2 cellular contexts compared by ENCODE assay signal in the genomic region with DNA sequence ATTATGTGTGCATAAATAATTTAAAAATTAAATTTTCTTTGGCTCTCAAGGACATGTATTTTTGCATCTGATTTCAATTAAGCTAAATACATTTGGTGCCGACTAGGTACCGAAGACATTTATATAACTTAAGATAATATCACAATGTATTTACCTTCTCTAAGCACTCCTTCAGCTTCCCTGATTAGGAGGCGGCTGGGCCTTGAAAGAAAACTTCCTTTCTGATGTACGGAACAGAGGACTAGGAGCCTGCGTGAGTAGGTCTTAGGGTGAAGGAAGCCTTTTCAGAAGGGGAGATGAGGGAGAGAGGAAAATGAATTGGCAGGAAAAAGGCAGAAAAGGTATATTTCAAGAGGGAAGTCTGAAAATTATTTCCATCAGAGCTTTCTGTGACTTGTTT.
TF ChIP-seq lines count a peak whose summit lies in the region.

No MANE protein-coding gene starts in this region.

TF ChIP-seq in HCT116, 20 proteins besides CTCF, POLR2A, EP300 and RAD21 (continued from another document):
- TF ChIP-seq, protein P1, sequence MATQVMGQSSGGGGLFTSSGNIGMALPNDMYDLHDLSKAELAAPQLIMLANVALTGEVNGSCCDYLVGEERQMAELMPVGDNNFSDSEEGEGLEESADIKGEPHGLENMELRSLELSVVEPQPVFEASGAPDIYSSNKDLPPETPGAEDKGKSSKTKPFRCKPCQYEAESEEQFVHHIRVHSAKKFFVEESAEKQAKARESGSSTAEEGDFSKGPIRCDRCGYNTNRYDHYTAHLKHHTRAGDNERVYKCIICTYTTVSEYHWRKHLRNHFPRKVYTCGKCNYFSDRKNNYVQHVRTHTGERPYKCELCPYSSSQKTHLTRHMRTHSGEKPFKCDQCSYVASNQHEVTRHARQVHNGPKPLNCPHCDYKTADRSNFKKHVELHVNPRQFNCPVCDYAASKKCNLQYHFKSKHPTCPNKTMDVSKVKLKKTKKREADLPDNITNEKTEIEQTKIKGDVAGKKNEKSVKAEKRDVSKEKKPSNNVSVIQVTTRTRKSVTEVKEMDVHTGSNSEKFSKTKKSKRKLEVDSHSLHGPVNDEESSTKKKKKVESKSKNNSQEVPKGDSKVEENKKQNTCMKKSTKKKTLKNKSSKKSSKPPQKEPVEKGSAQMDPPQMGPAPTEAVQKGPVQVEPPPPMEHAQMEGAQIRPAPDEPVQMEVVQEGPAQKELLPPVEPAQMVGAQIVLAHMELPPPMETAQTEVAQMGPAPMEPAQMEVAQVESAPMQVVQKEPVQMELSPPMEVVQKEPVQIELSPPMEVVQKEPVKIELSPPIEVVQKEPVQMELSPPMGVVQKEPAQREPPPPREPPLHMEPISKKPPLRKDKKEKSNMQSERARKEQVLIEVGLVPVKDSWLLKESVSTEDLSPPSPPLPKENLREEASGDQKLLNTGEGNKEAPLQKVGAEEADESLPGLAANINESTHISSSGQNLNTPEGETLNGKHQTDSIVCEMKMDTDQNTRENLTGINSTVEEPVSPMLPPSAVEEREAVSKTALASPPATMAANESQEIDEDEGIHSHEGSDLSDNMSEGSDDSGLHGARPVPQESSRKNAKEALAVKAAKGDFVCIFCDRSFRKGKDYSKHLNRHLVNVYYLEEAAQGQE (IDR thresholded peaks at IDR 0.05; ENCODE audit: low read depth): no peak
- TF ChIP-seq FOSL1 (IDR thresholded peaks at IDR 0.05; ENCODE audit: low read depth): no peak
- TF ChIP-seq EGR1 (IDR thresholded peaks at IDR 0.05; ENCODE audit: low read depth): no peak
- TF ChIP-seq EZH2 (IDR thresholded peaks at IDR 0.05): no peak
- TF ChIP-seq, protein P2, sequence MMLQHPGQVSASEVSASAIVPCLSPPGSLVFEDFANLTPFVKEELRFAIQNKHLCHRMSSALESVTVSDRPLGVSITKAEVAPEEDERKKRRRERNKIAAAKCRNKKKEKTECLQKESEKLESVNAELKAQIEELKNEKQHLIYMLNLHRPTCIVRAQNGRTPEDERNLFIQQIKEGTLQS (IDR thresholded peaks at IDR 0.05): no peak
- no peak for TF ChIP-seq SIN3A (IDR thresholded peaks at IDR 0.05; ENCODE audit: low read depth)
- TF ChIP-seq ZNF274 (IDR thresholded peaks at IDR 0.05; ENCODE audit: low read depth, low read length): no peak
- TF ChIP-seq CEBPB (IDR thresholded peaks at IDR 0.05; ENCODE audit: low read depth): no peak
- no peak for TF ChIP-seq ZBTB33 (IDR thresholded peaks at IDR 0.05; ENCODE audit: extremely low read depth, insufficient replicate concordance, low read length)
- TF ChIP-seq SP1 (IDR thresholded peaks at IDR 0.05; ENCODE audit: low read depth): no peak
- no peak for TF ChIP-seq ZFX (IDR thresholded peaks at IDR 0.05)
- TF ChIP-seq, protein P3, sequence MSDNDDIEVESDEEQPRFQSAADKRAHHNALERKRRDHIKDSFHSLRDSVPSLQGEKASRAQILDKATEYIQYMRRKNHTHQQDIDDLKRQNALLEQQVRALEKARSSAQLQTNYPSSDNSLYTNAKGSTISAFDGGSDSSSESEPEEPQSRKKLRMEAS (IDR thresholded peaks at IDR 0.05): no peak

TF ChIP-seq in GM23338, 12 proteins besides CTCF, POLR2A, EP300 and RAD21:
- TF ChIP-seq, protein P4, sequence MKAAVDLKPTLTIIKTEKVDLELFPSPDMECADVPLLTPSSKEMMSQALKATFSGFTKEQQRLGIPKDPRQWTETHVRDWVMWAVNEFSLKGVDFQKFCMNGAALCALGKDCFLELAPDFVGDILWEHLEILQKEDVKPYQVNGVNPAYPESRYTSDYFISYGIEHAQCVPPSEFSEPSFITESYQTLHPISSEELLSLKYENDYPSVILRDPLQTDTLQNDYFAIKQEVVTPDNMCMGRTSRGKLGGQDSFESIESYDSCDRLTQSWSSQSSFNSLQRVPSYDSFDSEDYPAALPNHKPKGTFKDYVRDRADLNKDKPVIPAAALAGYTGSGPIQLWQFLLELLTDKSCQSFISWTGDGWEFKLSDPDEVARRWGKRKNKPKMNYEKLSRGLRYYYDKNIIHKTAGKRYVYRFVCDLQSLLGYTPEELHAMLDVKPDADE (IDR thresholded peaks at IDR 0.05): no peak
- TF ChIP-seq, protein P5, sequence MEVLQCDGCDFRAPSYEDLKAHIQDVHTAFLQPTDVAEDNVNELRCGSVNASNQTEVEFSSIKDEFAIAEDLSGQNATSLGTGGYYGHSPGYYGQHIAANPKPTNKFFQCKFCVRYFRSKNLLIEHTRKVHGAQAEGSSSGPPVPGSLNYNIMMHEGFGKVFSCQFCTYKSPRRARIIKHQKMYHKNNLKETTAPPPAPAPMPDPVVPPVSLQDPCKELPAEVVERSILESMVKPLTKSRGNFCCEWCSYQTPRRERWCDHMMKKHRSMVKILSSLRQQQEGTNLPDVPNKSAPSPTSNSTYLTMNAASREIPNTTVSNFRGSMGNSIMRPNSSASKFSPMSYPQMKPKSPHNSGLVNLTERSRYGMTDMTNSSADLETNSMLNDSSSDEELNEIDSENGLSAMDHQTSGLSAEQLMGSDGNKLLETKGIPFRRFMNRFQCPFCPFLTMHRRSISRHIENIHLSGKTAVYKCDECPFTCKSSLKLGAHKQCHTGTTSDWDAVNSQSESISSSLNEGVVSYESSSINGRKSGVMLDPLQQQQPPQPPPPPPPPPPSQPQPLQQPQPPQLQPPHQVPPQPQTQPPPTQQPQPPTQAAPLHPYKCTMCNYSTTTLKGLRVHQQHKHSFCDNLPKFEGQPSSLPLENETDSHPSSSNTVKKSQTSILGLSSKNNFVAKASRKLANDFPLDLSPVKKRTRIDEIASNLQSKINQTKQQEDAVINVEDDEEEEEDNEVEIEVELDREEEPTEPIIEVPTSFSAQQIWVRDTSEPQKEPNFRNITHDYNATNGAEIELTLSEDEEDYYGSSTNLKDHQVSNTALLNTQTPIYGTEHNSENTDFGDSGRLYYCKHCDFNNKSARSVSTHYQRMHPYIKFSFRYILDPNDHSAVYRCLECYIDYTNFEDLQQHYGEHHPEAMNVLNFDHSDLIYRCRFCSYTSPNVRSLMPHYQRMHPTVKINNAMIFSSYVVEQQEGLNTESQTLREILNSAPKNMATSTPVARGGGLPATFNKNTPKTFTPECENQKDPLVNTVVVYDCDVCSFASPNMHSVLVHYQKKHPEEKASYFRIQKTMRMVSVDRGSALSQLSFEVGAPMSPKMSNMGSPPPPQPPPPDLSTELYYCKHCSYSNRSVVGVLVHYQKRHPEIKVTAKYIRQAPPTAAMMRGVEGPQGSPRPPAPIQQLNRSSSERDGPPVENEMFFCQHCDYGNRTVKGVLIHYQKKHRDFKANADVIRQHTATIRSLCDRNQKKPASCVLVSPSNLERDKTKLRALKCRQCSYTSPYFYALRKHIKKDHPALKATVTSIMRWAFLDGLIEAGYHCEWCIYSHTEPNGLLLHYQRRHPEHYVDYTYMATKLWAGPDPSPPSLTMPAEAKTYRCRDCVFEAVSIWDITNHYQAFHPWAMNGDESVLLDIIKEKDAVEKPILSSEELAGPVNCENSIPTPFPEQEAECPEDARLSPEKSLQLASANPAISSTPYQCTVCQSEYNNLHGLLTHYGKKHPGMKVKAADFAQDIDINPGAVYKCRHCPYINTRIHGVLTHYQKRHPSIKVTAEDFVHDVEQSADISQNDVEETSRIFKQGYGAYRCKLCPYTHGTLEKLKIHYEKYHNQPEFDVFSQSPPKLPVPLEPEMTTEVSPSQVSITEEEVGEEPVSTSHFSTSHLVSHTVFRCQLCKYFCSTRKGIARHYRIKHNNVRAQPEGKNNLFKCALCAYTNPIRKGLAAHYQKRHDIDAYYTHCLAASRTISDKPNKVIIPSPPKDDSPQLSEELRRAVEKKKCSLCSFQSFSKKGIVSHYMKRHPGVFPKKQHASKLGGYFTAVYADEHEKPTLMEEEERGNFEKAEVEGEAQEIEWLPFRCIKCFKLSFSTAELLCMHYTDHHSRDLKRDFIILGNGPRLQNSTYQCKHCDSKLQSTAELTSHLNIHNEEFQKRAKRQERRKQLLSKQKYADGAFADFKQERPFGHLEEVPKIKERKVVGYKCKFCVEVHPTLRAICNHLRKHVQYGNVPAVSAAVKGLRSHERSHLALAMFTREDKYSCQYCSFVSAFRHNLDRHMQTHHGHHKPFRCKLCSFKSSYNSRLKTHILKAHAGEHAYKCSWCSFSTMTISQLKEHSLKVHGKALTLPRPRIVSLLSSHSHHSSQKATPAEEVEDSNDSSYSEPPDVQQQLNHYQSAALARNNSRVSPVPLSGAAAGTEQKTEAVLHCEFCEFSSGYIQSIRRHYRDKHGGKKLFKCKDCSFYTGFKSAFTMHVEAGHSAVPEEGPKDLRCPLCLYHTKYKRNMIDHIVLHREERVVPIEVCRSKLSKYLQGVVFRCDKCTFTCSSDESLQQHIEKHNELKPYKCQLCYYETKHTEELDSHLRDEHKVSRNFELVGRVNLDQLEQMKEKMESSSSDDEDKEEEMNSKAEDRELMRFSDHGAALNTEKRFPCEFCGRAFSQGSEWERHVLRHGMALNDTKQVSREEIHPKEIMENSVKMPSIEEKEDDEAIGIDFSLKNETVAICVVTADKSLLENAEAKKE (CRISPR knock-in tag; IDR thresholded peaks at IDR 0.05): no peak
- TF ChIP-seq JUNB (IDR thresholded peaks at IDR 0.05; ENCODE audit: unreplicated experiment) (no peak), ZNF114 (CRISPR knock-in tag; IDR thresholded peaks at IDR 0.05) (no peak), NANOG (IDR thresholded peaks at IDR 0.05; ENCODE audit: borderline replicate concordance) (no peak)
